Comparison of ENCODE assay signal across 8 cellular contexts in genomic region chr15:67834249-67834592, GRCh38. TPM values are rescaled to one million over a fixed set of nuclear protein-coding genes. Genes with fewer than 3 reads are reported as not detected.
DNase-seq lines count a peak whose midpoint lies in the region; ATAC-seq and TF ChIP-seq lines count a peak whose summit lies in the region.

No MANE protein-coding gene starts in this region.

- peaks cover 0 to 50% (median 23%) of the 10 kb centered on the region in 4 donors for H3K4me1 ChIP-seq in right lobe of liver
- H3K4me1 ChIP-seq in tibial nerve = peaks cover 0 to 65% (median 36%) of the 10 kb centered on the region in 4 donors

- under 1% methylated on average over 7 of the region's 7 CpGs for WGBS in right lobe of liver (ENCODE audit: insufficient coverage, low coverage, low lambda C conversion rate, missing lambda C conversion rate)
- 5 to 6% methylated on average over 7 of the region's 7 CpGs for WGBS in tibial nerve, 2 donors

- H3K27me3 Mint-ChIP-seq in activated T-cell treated with anti-CD3 and anti-CD28 coated beads, Interleukin-2, amount 50 U/mL, for 4 hours (ENCODE audit: low read depth) = peaks cover 62% of the 10 kb centered on the region
- peaks cover 48% of the 10 kb centered on the region for H3K27me3 Mint-ChIP-seq in activated T-helper 17 cell treated with anti-CD3 and anti-CD28 coated beads, Interleukin-2, amount 50 U/mL, for 72 hours

- H3K27ac ChIP-seq in right lobe of liver (no peak overlapping the region), tibial nerve (no peak overlapping the region)

- H3K9me3 ChIP-seq in right lobe of liver (no peaks in the 10 kb centered on the region), tibial nerve (no peaks in the 10 kb centered on the region)

- no peak overlapping the region for H3K27ac Mint-ChIP-seq in activated T-helper 17 cell treated with anti-CD3 and anti-CD28 coated beads, Interleukin-2, amount 50 U/mL, for 72 hours

- TF ChIP-seq CTCF in right lobe of liver (IDR thresholded peaks at IDR 0.05) = no peak
- no peak for TF ChIP-seq CTCF in tibial nerve (IDR thresholded peaks at IDR 0.05)

- intact Hi-C loops in right lobe of liver (cut with DNase I) = loop anchor here in 1 of 2 donors (10.0 kb wide), 2 partner anchors 329 to 369 kb away; no protein-coding TSS in a partner anchor

- no peak for TF ChIP-seq EP300 in tibial nerve (IDR thresholded peaks at IDR 0.05)

- H3K27me3 ChIP-seq in right lobe of liver (peaks cover 9 to 43% of the 10 kb centered on the region in 2 donors), tibial nerve (peaks cover 0 to 70% of the 10 kb centered on the region in 2 donors)

- no peak for TF ChIP-seq POLR2A in right lobe of liver (IDR thresholded peaks at IDR 0.05)
- TF ChIP-seq POLR2A in tibial nerve (IDR thresholded peaks at IDR 0.05) = no peak

- peaks cover 43% of the 10 kb centered on the region for H3K4me1 Mint-ChIP-seq in activated T-cell treated with anti-CD3 and anti-CD28 coated beads, Interleukin-2, amount 50 U/mL, for 4 hours (ENCODE audit: low read depth)
- peaks cover 18% of the 10 kb centered on the region for H3K4me1 Mint-ChIP-seq in activated T-helper 17 cell treated with anti-CD3 and anti-CD28 coated beads, Interleukin-2, amount 50 U/mL, for 72 hours

- H3K36me3 ChIP-seq in right lobe of liver (no peaks in the 10 kb centered on the region), tibial nerve (no peaks in the 10 kb centered on the region)

- no peaks in the 10 kb centered on the region for H3K36me3 Mint-ChIP-seq in activated T-cell treated with anti-CD3 and anti-CD28 coated beads, Interleukin-2, amount 50 U/mL, for 4 hours (ENCODE audit: insufficient read depth)
- H3K36me3 Mint-ChIP-seq in activated T-helper 17 cell treated with anti-CD3 and anti-CD28 coated beads, Interleukin-2, amount 50 U/mL, for 72 hours (ENCODE audit: low read depth) = no peaks in the 10 kb centered on the region

- no peaks in the 10 kb centered on the region for H3K9me3 Mint-ChIP-seq in activated T-cell treated with anti-CD3 and anti-CD28 coated beads, Interleukin-2, amount 50 U/mL, for 4 hours
- no peaks in the 10 kb centered on the region for H3K9me3 Mint-ChIP-seq in activated T-helper 17 cell treated with anti-CD3 and anti-CD28 coated beads, Interleukin-2, amount 50 U/mL, for 72 hours

- DNase-seq in activated T-cell treated with anti-CD3 and anti-CD28 coated beads, Interleukin-2, amount 50 U/mL, for 4 hours = no peak
- DNase-seq in activated T-cell treated with anti-CD3 and anti-CD28 coated beads for 4 hours = no peak
- no peak for DNase-seq in right lobe of liver
- DNase-seq in tibial nerve (ENCODE audit: low spot score in 2 of 2) = no peak
- no peak for DNase-seq in hippocampal formation (lab: John Stamatoyannopoulos, UW)
- DNase-seq in amniotic stem cell (lab: John Stamatoyannopoulos, UW) = no peak

- ATAC-seq in activated T-cell treated with anti-CD3 and anti-CD28 coated beads, Interleukin-2, amount 50 U/mL, for 4 hours = no peak
- no peak for ATAC-seq in activated T-helper 17 cell treated with anti-CD3 and anti-CD28 coated beads, Interleukin-2, amount 50 U/mL, for 72 hours (replicated peaks)
- ATAC-seq in right lobe of liver (no peak), HG02678 (IDR thresholded peaks at IDR 0.05; ENCODE audit: unreplicated experiment) (no peak)

- H3K4me3 ChIP-seq in right lobe of liver (peak overlapping the region in 2 of 3 donors; percentile 12 to 17), tibial nerve (peak overlapping the region in 3 of 4 donors; percentile 4 to 41 (median 38))

- peak overlapping the region; percentile 76 for H3K4me3 Mint-ChIP-seq in activated T-cell treated with anti-CD3 and anti-CD28 coated beads, Interleukin-2, amount 50 U/mL, for 4 hours
- H3K4me3 Mint-ChIP-seq in activated T-helper 17 cell treated with anti-CD3 and anti-CD28 coated beads, Interleukin-2, amount 50 U/mL, for 72 hours = peak overlapping the region; percentile 79

RNA-seq across cellular contexts. Expression of gene RNU6-1, which starts 5.6 kb away (rescaled TPM):
- not detected for total RNA-seq in activated T-cell treated with anti-CD3 and anti-CD28 coated beads, Interleukin-2, amount 50 U/mL, for 4 hours
- not detected for total RNA-seq in activated T-helper 17 cell treated with anti-CD3 and anti-CD28 coated beads, Interleukin-2, amount 50 U/mL, for 72 hours
- total RNA-seq in right lobe of liver (not detected), tibial nerve (not detected)

RNA-seq across cellular contexts. Expression of gene SKOR1, which starts 8.9 kb away (rescaled TPM):
- total RNA-seq in activated T-cell treated with anti-CD3 and anti-CD28 coated beads, Interleukin-2, amount 50 U/mL, for 4 hours = under 1 TPM; 0.15 to 0.34 (median 0.33) TPM
- total RNA-seq in activated T-helper 17 cell treated with anti-CD3 and anti-CD28 coated beads, Interleukin-2, amount 50 U/mL, for 72 hours = under 1 TPM; 0.08 to 0.13 TPM
- total RNA-seq in right lobe of liver = under 1 TPM in 5 of 6 experiments, not detected in 1; 0.05 to 0.21 (median 0.09) TPM
- total RNA-seq in tibial nerve = 1 to 10 TPM in 1 of 4 donors, under 1 TPM in 3; 0.42 to 1.5 (median 0.82) TPM
